ENCODE assay signal across 12 cellular contexts in genomic region chr19:45815501-45816216, GRCh38. TPM values are rescaled to one million over a fixed set of nuclear protein-coding genes. Genes with fewer than 3 reads are reported as not detected.
DNase-seq lines count a peak whose midpoint lies in the region; ATAC-seq, FAIRE-seq and TF ChIP-seq lines count a peak whose summit lies in the region.
"Had no signal": no experiment of that assay in that cellular context is flagged by ENCODE, and none has a peak within 500 bp of the region (broad histone marks: within the 10 kb centered on the region; RNA-seq: fewer than 3 reads in every experiment).

No MANE protein-coding gene starts in this region.

- DNase-seq in HepG2 (ENCODE audit: low spot score) (no peak), right lobe of liver (no peak), left cardiac atrium (no peak), neural crest cell (ENCODE audit: low read depth, low spot score) (peak; percentile 69), UCSD-AML1 (lab: John Stamatoyannopoulos, UW; ENCODE audit: unreplicated experiment) (no peak), HK-2 (ENCODE audit: unreplicated experiment) (no peak)
- DNase-seq: erythroblast had no signal

- no TSS peak for BruUV-seq in HepG2 (replicated peaks; lab: Mats Ljungman, UMichigan)

- H4K20me1 ChIP-seq in HepG2 (ENCODE audit: insufficient read depth, low read length), result no peaks in the 10 kb centered on the region

- H3K9ac ChIP-seq in HepG2 (ENCODE audit: insufficient read depth, low read depth, low read length), result no peak overlapping the region

- H3K27me3 ChIP-seq in HepG2 (ENCODE audit: control insufficient read depth in 1 of 2, insufficient read depth in 2 of 2, low read length in 2 of 2) (no peaks in the 10 kb centered on the region), right lobe of liver (no peaks in the 10 kb centered on the region)

- H3K4me1 Mint-ChIP-seq in neural crest cell, result peaks cover 11% of the 10 kb centered on the region

- H2AFZ ChIP-seq in HepG2 (ENCODE audit: low read length), result no peak overlapping the region

- H3K4me2 ChIP-seq in HepG2 (ENCODE audit: low read depth, low read length), result no peak overlapping the region

- TF ChIP-seq EP300 in HepG2 (IDR thresholded peaks at IDR 0.05; ENCODE audit: low read depth in 2 of 2, low read length in 2 of 2) (no peak), HepG2 (CRISPR knock-in tag; IDR thresholded peaks at IDR 0.05; ENCODE audit: borderline replicate concordance) (no peak)

- TF ChIP-seq CTCF in HepG2 (CRISPR knock-in tag; IDR thresholded peaks at IDR 0.05) (no peak), right lobe of liver (IDR thresholded peaks at IDR 0.05) (no peak), neural crest cell (conservative IDR thresholded peaks at IDR 0.05) (no peak)

- intact Hi-C loops in HepG2 (cut with micrococcal nuclease; ENCODE audit: unreplicated experiment), result loop anchor here (5.0 kb wide), 2 partner anchors 197 to 262 kb away; no protein-coding TSS in a partner anchor
- intact Hi-C loops in right lobe of liver (cut with DNase I), result loop anchor here (10.0 kb wide), 2 partner anchors 69 to 79 kb away; partner anchors contain the start of gene IRF2BP1 (in 1 of the 2)
- intact Hi-C loops in left cardiac atrium (cut with DNase I), result no loop called here

- no peaks in the 10 kb centered on the region for H3K4me1 ChIP-seq in HepG2 (ENCODE audit: insufficient read depth, low read length)
- no peaks in the 10 kb centered on the region for H3K4me1 ChIP-seq in right lobe of liver

- H3K79me2 ChIP-seq in HepG2 (ENCODE audit: insufficient read depth, low read length), result no peaks in the 10 kb centered on the region

- peaks cover 3% of the 10 kb centered on the region for H3K27me3 Mint-ChIP-seq in neural crest cell (ENCODE audit: low read depth)

- in situ Hi-C loops in HepG2 (cut with HindIII; ENCODE audit: extremely low pct_ligation_motif_present, low pct_unique_long_range_greater_than_20kb), result loop anchor here (10.0 kb wide), 1 partner anchor 199 kb away; no protein-coding TSS in a partner anchor

- no peak for ATAC-seq in HepG2
- no peak for ATAC-seq in right lobe of liver
- ATAC-seq in left cardiac atrium, result peak; percentile 29 to 31
- no peak for ATAC-seq in HG03342 (IDR thresholded peaks at IDR 0.05; ENCODE audit: unreplicated experiment)
- ATAC-seq in GM19328 (IDR thresholded peaks at IDR 0.05; ENCODE audit: unreplicated experiment), result no peak

- no peaks in the 10 kb centered on the region for H3K9me3 Mint-ChIP-seq in neural crest cell

- H3K4me3 ChIP-seq in HepG2 (replicated peaks in 1 of 3; ENCODE audit: insufficient read depth in 1 of 3, low read depth in 2 of 3, low read length in 3 of 3) (no peak overlapping the region), right lobe of liver (no peak overlapping the region)

- TF ChIP-seq POLR2A in HepG2 (IDR thresholded peaks at IDR 0.05; ENCODE audit: insufficient read depth in 1 of 2, low read depth in 2 of 2, low read length in 2 of 2) (no peak), right lobe of liver (IDR thresholded peaks at IDR 0.05) (no peak)

- peaks cover 3% of the 10 kb centered on the region for H3K36me3 Mint-ChIP-seq in neural crest cell (ENCODE audit: low read depth)

- H3K9me3 ChIP-seq in HepG2 (ENCODE audit: low read length) (no peaks in the 10 kb centered on the region), right lobe of liver (no peaks in the 10 kb centered on the region)

- H3K36me3 ChIP-seq in HepG2 (replicated peaks in 1 of 2; ENCODE audit: control insufficient read depth in 1 of 2, insufficient read depth in 2 of 2, low read length in 2 of 2) (peaks cover 5 to 6% of the 10 kb centered on the region in 2 experiments), right lobe of liver (no peaks in the 10 kb centered on the region)

- FAIRE-seq in HepG2 (lab: Jason Lieb, UNC), result no peak
- FAIRE-seq: urothelium cell line had no signal

- H3K27ac Mint-ChIP-seq in neural crest cell (ENCODE audit: unreplicated experiment), result peak overlapping the region; percentile 96

- peak overlapping the region; percentile 92 for H3K4me3 Mint-ChIP-seq in neural crest cell

- CTCF ChIA-PET in HepG2 (lab: Yijun Ruan, JAX; ENCODE audit: low intra/inter-chr PET ratio, low total read pairs), result interaction anchor here (2.6 kb wide), 1 partner anchor 69 kb away, joined by 50 read pairs; the partner anchor contains the start of gene IRF2BP1

- H3K27ac ChIP-seq in HepG2 (ENCODE audit: extremely low read length, insufficient read depth, low read length) (no peak overlapping the region), right lobe of liver (no peak overlapping the region)

- WGBS in HepG2 (ENCODE audit: low lambda C conversion rate), result 96% methylated on average over 39 of the region's 43 CpGs
- 38% methylated on average over 16 of the region's 43 CpGs for WGBS in right lobe of liver (ENCODE audit: insufficient coverage, low coverage, low lambda C conversion rate, missing lambda C conversion rate)

- POLR2A ChIA-PET in HepG2 (lab: Yijun Ruan, JAX), result no interaction called here

- no peak for TF ChIP-seq RAD21 in HepG2 (CRISPR knock-in tag; IDR thresholded peaks at IDR 0.05)

RNA-seq across cellular contexts. Expression of gene RSPH6A, which starts 0.6 kb away (rescaled TPM):
- total RNA-seq in HepG2 (2016; rRNA removed; fragmentation: Illumina TruSeq; extraction: Trizol) (0.07 TPM in 1 of 2 replicates, not detected in the other), right lobe of liver (not detected), left cardiac atrium (not detected), neural crest cell (0.32 and 0.44 TPM in 2 replicates)
- total RNA-seq in HepG2 (2016; cell fraction: cytosol; rRNA removed; fragmentation: Illumina TruSeq; extraction: Trizol; ENCODE audit: low read depth), result not detected in 2 replicates
- 0.11 TPM in 1 of 2 replicates, not detected in the other for total RNA-seq in HepG2 (2016; cell fraction: insoluble cytoplasmic fraction; rRNA removed; fragmentation: Illumina TruSeq; extraction: Trizol)
- not detected in 2 replicates for total RNA-seq in HepG2 (2016; cell fraction: membrane; rRNA removed; fragmentation: Illumina TruSeq; extraction: Trizol)
- total RNA-seq in HepG2 (2016; cell fraction: nucleus; rRNA removed; fragmentation: Illumina TruSeq; extraction: Trizol), result 0.31 TPM in 1 of 2 replicates, not detected in the other
- 0.03 TPM in 1 of 2 replicates, not detected in the other for polyA plus RNA-seq in HepG2 (2011; rRNA removed)
- polyA plus RNA-seq in HepG2 (2011; cell fraction: cytosol; rRNA removed), result not detected in 2 replicates
- polyA plus RNA-seq in HepG2 (2011; cell fraction: nucleus; rRNA removed), result 0.45 and 0.59 TPM in 2 replicates
- polyA plus RNA-seq in HepG2 (2012), result not detected in 2 replicates
- polyA plus RNA-seq in HepG2 (2016; cell fraction: cytosol; fragmentation: Illumina TruSeq; extraction: Trizol; ENCODE audit: low read depth), result not detected in 2 replicates
- polyA plus RNA-seq in HepG2 (2016; cell fraction: insoluble cytoplasmic fraction; fragmentation: Illumina TruSeq; extraction: Trizol; ENCODE audit: low read depth), result not detected in 2 replicates
- not detected in 2 replicates for polyA plus RNA-seq in HepG2 (2016; cell fraction: membrane; fragmentation: Illumina TruSeq; extraction: Trizol; ENCODE audit: low read depth)
- polyA plus RNA-seq in HepG2 (2016; cell fraction: nucleus; fragmentation: Illumina TruSeq; extraction: Trizol; ENCODE audit: insufficient read depth, low read depth), result not detected in 2 replicates
- 0.26 and 0.50 TPM in 2 replicates for polyA minus RNA-seq in HepG2 (2011; rRNA and poly(A)+ RNA removed; ENCODE audit: low replicate concordance)
- polyA minus RNA-seq in HepG2 (2011; cell fraction: cytosol; rRNA and poly(A)+ RNA removed), result not detected in 2 replicates
- 0.26 and 0.99 TPM in 2 replicates for polyA minus RNA-seq in HepG2 (2011; cell fraction: nucleus; rRNA and poly(A)+ RNA removed)
- total RNA-seq: M059J had no signal
- polyA plus RNA-seq: AG04450 had no signal

RNA-seq across cellular contexts. Expression of gene DMWD, which starts 23.0 kb away (rescaled TPM):
- 11.0 and 14.9 TPM in 2 replicates for total RNA-seq in HepG2 (2016; rRNA removed; fragmentation: Illumina TruSeq; extraction: Trizol)
- total RNA-seq in HepG2 (2016; cell fraction: cytosol; rRNA removed; fragmentation: Illumina TruSeq; extraction: Trizol; ENCODE audit: low read depth), result 22.5 and 32.3 TPM in 2 replicates
- total RNA-seq in HepG2 (2016; cell fraction: insoluble cytoplasmic fraction; rRNA removed; fragmentation: Illumina TruSeq; extraction: Trizol), result 9.3 and 16.3 TPM in 2 replicates
- total RNA-seq in HepG2 (2016; cell fraction: membrane; rRNA removed; fragmentation: Illumina TruSeq; extraction: Trizol), result 40.0 and 43.7 TPM in 2 replicates
- total RNA-seq in HepG2 (2016; cell fraction: nucleus; rRNA removed; fragmentation: Illumina TruSeq; extraction: Trizol), result 11.1 and 14.4 TPM in 2 replicates
- 10.3 and 12.4 TPM in 2 replicates for polyA plus RNA-seq in HepG2 (2011; rRNA removed)
- 6.3 and 9.0 TPM in 2 replicates for polyA plus RNA-seq in HepG2 (2011; cell fraction: cytosol; rRNA removed)
- polyA plus RNA-seq in HepG2 (2011; cell fraction: nucleus; rRNA removed), result 44.3 and 58.8 TPM in 2 replicates
- 8.3 and 9.5 TPM in 2 replicates for polyA plus RNA-seq in HepG2 (2012)
- 34.5 and 34.9 TPM in 2 replicates for polyA plus RNA-seq in HepG2 (2016; cell fraction: cytosol; fragmentation: Illumina TruSeq; extraction: Trizol; ENCODE audit: low read depth)
- 9.9 and 14.4 TPM in 2 replicates for polyA plus RNA-seq in HepG2 (2016; cell fraction: insoluble cytoplasmic fraction; fragmentation: Illumina TruSeq; extraction: Trizol; ENCODE audit: low read depth)
- polyA plus RNA-seq in HepG2 (2016; cell fraction: membrane; fragmentation: Illumina TruSeq; extraction: Trizol; ENCODE audit: low read depth), result 36.7 and 38.5 TPM in 2 replicates
- 22.1 and 22.4 TPM in 2 replicates for polyA plus RNA-seq in HepG2 (2016; cell fraction: nucleus; fragmentation: Illumina TruSeq; extraction: Trizol; ENCODE audit: insufficient read depth, low read depth)
- 29.8 and 32.2 TPM in 2 replicates for polyA minus RNA-seq in HepG2 (2011; rRNA and poly(A)+ RNA removed; ENCODE audit: low replicate concordance)
- 10.3 and 11.4 TPM in 2 replicates for polyA minus RNA-seq in HepG2 (2011; cell fraction: cytosol; rRNA and poly(A)+ RNA removed)
- 33.9 and 38.2 TPM in 2 replicates for polyA minus RNA-seq in HepG2 (2011; cell fraction: nucleus; rRNA and poly(A)+ RNA removed)
- 10 to 100 TPM in 4 of 6 experiments, 1 to 10 TPM in 2; 8.3 to 14.3 (median 11.9) TPM for total RNA-seq in right lobe of liver
- 10 to 100 TPM; 55.3 to 57.7 TPM for total RNA-seq in left cardiac atrium
- total RNA-seq in neural crest cell, result 107 and 110 TPM in 2 replicates

RNA-seq across cellular contexts. Expression of gene DMPK, which starts 33.4 kb away (rescaled TPM):
- total RNA-seq in HepG2 (2016; rRNA removed; fragmentation: Illumina TruSeq; extraction: Trizol) (1.7 and 5.3 TPM in 2 replicates), right lobe of liver (10 to 100 TPM in 1 of 6 experiments, 1 to 10 TPM in 5; 4.3 to 14.9 (median 8.7) TPM), left cardiac atrium (100 to 1,000 TPM; 200 to 241 TPM), neural crest cell (114 and 118 TPM in 2 replicates)
- total RNA-seq in HepG2 (2016; cell fraction: cytosol; rRNA removed; fragmentation: Illumina TruSeq; extraction: Trizol; ENCODE audit: low read depth), result 1.1 and 1.9 TPM in 2 replicates
- total RNA-seq in HepG2 (2016; cell fraction: insoluble cytoplasmic fraction; rRNA removed; fragmentation: Illumina TruSeq; extraction: Trizol), result 1.5 and 4.2 TPM in 2 replicates
- 2.2 and 2.7 TPM in 2 replicates for total RNA-seq in HepG2 (2016; cell fraction: membrane; rRNA removed; fragmentation: Illumina TruSeq; extraction: Trizol)
- 6.7 and 7.2 TPM in 2 replicates for total RNA-seq in HepG2 (2016; cell fraction: nucleus; rRNA removed; fragmentation: Illumina TruSeq; extraction: Trizol)
- polyA plus RNA-seq in HepG2 (2011; rRNA removed), result 8.8 and 12.5 TPM in 2 replicates
- polyA plus RNA-seq in HepG2 (2011; cell fraction: cytosol; rRNA removed), result 4.4 and 5.8 TPM in 2 replicates
- polyA plus RNA-seq in HepG2 (2011; cell fraction: nucleus; rRNA removed), result 119 and 127 TPM in 2 replicates
- 8.6 and 13.1 TPM in 2 replicates for polyA plus RNA-seq in HepG2 (2012)
- polyA plus RNA-seq in HepG2 (2016; cell fraction: cytosol; fragmentation: Illumina TruSeq; extraction: Trizol; ENCODE audit: low read depth), result 0.84 and 0.86 TPM in 2 replicates
- polyA plus RNA-seq in HepG2 (2016; cell fraction: insoluble cytoplasmic fraction; fragmentation: Illumina TruSeq; extraction: Trizol; ENCODE audit: low read depth), result 3.2 and 3.6 TPM in 2 replicates
- polyA plus RNA-seq in HepG2 (2016; cell fraction: membrane; fragmentation: Illumina TruSeq; extraction: Trizol; ENCODE audit: low read depth), result 1.6 and 1.8 TPM in 2 replicates
- 25.3 and 34.4 TPM in 2 replicates for polyA plus RNA-seq in HepG2 (2016; cell fraction: nucleus; fragmentation: Illumina TruSeq; extraction: Trizol; ENCODE audit: insufficient read depth, low read depth)
- 6.3 and 12.8 TPM in 2 replicates for polyA minus RNA-seq in HepG2 (2011; rRNA and poly(A)+ RNA removed; ENCODE audit: low replicate concordance)
- polyA minus RNA-seq in HepG2 (2011; cell fraction: cytosol; rRNA and poly(A)+ RNA removed), result 2.5 and 4.2 TPM in 2 replicates
- 11.6 and 14.0 TPM in 2 replicates for polyA minus RNA-seq in HepG2 (2011; cell fraction: nucleus; rRNA and poly(A)+ RNA removed)

RNA-seq across cellular contexts. Expression of gene SIX5, which starts 46.6 kb away (rescaled TPM):
- total RNA-seq in HepG2 (2016; rRNA removed; fragmentation: Illumina TruSeq; extraction: Trizol) (8.2 and 10.5 TPM in 2 replicates), right lobe of liver (10 to 100 TPM in 3 of 6 experiments, 1 to 10 TPM in 3; 7.8 to 11.6 (median 9.5) TPM), left cardiac atrium (10 to 100 TPM; 15.6 to 21.1 TPM), neural crest cell (36.8 and 38.6 TPM in 2 replicates)
- 1.3 and 1.5 TPM in 2 replicates for total RNA-seq in HepG2 (2016; cell fraction: cytosol; rRNA removed; fragmentation: Illumina TruSeq; extraction: Trizol; ENCODE audit: low read depth)
- total RNA-seq in HepG2 (2016; cell fraction: insoluble cytoplasmic fraction; rRNA removed; fragmentation: Illumina TruSeq; extraction: Trizol), result 7.3 and 10.6 TPM in 2 replicates
- total RNA-seq in HepG2 (2016; cell fraction: membrane; rRNA removed; fragmentation: Illumina TruSeq; extraction: Trizol), result 4.0 and 4.6 TPM in 2 replicates
- 6.6 and 7.6 TPM in 2 replicates for total RNA-seq in HepG2 (2016; cell fraction: nucleus; rRNA removed; fragmentation: Illumina TruSeq; extraction: Trizol)
- polyA plus RNA-seq in HepG2 (2011; rRNA removed), result 7.7 and 8.8 TPM in 2 replicates
- 3.7 and 8.8 TPM in 2 replicates for polyA plus RNA-seq in HepG2 (2011; cell fraction: cytosol; rRNA removed)
- 42.0 and 54.7 TPM in 2 replicates for polyA plus RNA-seq in HepG2 (2011; cell fraction: nucleus; rRNA removed)
- polyA plus RNA-seq in HepG2 (2012), result 3.5 and 3.6 TPM in 2 replicates
- polyA plus RNA-seq in HepG2 (2016; cell fraction: cytosol; fragmentation: Illumina TruSeq; extraction: Trizol; ENCODE audit: low read depth), result 1.6 and 2.0 TPM in 2 replicates
- polyA plus RNA-seq in HepG2 (2016; cell fraction: insoluble cytoplasmic fraction; fragmentation: Illumina TruSeq; extraction: Trizol; ENCODE audit: low read depth), result 12.0 and 14.3 TPM in 2 replicates
- polyA plus RNA-seq in HepG2 (2016; cell fraction: membrane; fragmentation: Illumina TruSeq; extraction: Trizol; ENCODE audit: low read depth), result 3.6 and 4.7 TPM in 2 replicates
- polyA plus RNA-seq in HepG2 (2016; cell fraction: nucleus; fragmentation: Illumina TruSeq; extraction: Trizol; ENCODE audit: insufficient read depth, low read depth), result 20.0 and 20.3 TPM in 2 replicates
- polyA minus RNA-seq in HepG2 (2011; rRNA and poly(A)+ RNA removed; ENCODE audit: low replicate concordance), result 6.7 and 12.9 TPM in 2 replicates
- polyA minus RNA-seq in HepG2 (2011; cell fraction: cytosol; rRNA and poly(A)+ RNA removed), result 6.0 and 6.6 TPM in 2 replicates
- polyA minus RNA-seq in HepG2 (2011; cell fraction: nucleus; rRNA and poly(A)+ RNA removed), result 8.2 and 8.5 TPM in 2 replicates

RNA-seq across cellular contexts. Expression of gene SYMPK, which starts 47.3 kb away (rescaled TPM):
- 19.9 and 21.9 TPM in 2 replicates for total RNA-seq in HepG2 (2016; rRNA removed; fragmentation: Illumina TruSeq; extraction: Trizol)
- total RNA-seq in HepG2 (2016; cell fraction: cytosol; rRNA removed; fragmentation: Illumina TruSeq; extraction: Trizol; ENCODE audit: low read depth), result 9.2 and 10.2 TPM in 2 replicates
- 17.2 and 21.4 TPM in 2 replicates for total RNA-seq in HepG2 (2016; cell fraction: insoluble cytoplasmic fraction; rRNA removed; fragmentation: Illumina TruSeq; extraction: Trizol)
- total RNA-seq in HepG2 (2016; cell fraction: membrane; rRNA removed; fragmentation: Illumina TruSeq; extraction: Trizol), result 13.2 and 15.6 TPM in 2 replicates
- 25.6 and 28.5 TPM in 2 replicates for total RNA-seq in HepG2 (2016; cell fraction: nucleus; rRNA removed; fragmentation: Illumina TruSeq; extraction: Trizol)
- 55.7 and 67.8 TPM in 2 replicates for polyA plus RNA-seq in HepG2 (2011; rRNA removed)
- polyA plus RNA-seq in HepG2 (2011; cell fraction: cytosol; rRNA removed), result 29.9 and 41.2 TPM in 2 replicates
- polyA plus RNA-seq in HepG2 (2011; cell fraction: nucleus; rRNA removed), result 174 and 217 TPM in 2 replicates
- polyA plus RNA-seq in HepG2 (2012), result 38.1 and 46.9 TPM in 2 replicates
- polyA plus RNA-seq in HepG2 (2016; cell fraction: cytosol; fragmentation: Illumina TruSeq; extraction: Trizol; ENCODE audit: low read depth), result 5.0 and 6.1 TPM in 2 replicates
- polyA plus RNA-seq in HepG2 (2016; cell fraction: insoluble cytoplasmic fraction; fragmentation: Illumina TruSeq; extraction: Trizol; ENCODE audit: low read depth), result 26.5 and 39.8 TPM in 2 replicates
- 10.4 and 10.6 TPM in 2 replicates for polyA plus RNA-seq in HepG2 (2016; cell fraction: membrane; fragmentation: Illumina TruSeq; extraction: Trizol; ENCODE audit: low read depth)
- polyA plus RNA-seq in HepG2 (2016; cell fraction: nucleus; fragmentation: Illumina TruSeq; extraction: Trizol; ENCODE audit: insufficient read depth, low read depth), result 86.7 and 87.3 TPM in 2 replicates
- polyA minus RNA-seq in HepG2 (2011; rRNA and poly(A)+ RNA removed; ENCODE audit: low replicate concordance), result 90.3 and 124 TPM in 2 replicates
- polyA minus RNA-seq in HepG2 (2011; cell fraction: cytosol; rRNA and poly(A)+ RNA removed), result 40.3 and 51.8 TPM in 2 replicates
- polyA minus RNA-seq in HepG2 (2011; cell fraction: nucleus; rRNA and poly(A)+ RNA removed), result 40.8 and 43.1 TPM in 2 replicates
- 10 to 100 TPM; 31.1 to 50.1 (median 42.0) TPM for total RNA-seq in right lobe of liver
- 10 to 100 TPM; 29.0 to 29.6 TPM for total RNA-seq in left cardiac atrium
- total RNA-seq in neural crest cell, result 105 and 115 TPM in 2 replicates

Comparison
In these comparisons a context has a peak if more than half of its experiments do, and no peak if none do; other contexts are left out.
1. ATAC-seq: peak in left cardiac atrium (2 of 2); none in HepG2 (single experiment), right lobe of liver (0 of 4), HG03342 (single experiment) and GM19328 (single experiment).
2. intact Hi-C loops: an anchor here in HepG2 (5.0 kb wide) and right lobe of liver (10.0 kb wide); none called in left cardiac atrium.